In the genomic region with DNA sequence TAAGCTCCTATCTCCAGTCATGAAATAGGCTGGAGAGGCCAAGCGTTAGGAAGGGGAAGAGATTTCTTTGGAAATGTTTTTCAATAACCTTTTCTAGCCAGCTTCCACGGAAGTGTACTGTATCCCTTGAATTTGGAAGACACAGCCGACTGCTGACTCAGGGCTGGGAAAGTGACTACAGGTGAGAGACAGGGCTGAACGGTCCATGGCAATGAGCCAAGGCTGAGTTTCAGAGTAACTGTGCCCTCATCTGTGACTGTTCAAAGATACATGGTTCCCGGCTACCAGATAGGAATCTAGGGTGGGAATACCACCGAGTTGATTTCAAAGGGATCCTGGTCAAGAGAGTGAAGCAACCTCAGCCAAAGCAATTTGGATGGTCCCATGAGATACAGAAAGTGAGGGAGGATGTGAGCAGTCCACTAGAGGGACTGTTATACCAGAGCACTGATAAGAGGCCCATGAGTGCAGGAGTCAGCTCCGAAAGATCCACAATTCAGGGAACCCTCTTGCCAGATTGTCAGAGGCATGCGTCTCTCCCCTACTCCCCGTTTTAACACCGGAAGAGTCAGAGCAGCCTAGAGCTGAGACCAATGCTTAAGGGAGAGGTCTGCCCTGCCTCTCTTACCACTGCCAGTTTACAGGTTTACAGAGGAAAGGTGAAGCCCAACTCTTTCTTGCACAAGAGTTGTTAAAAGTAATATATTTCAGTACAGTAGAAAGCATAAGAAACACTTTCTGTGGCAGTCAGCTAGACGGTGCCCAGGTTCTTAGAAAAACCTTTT, we compare ENCODE assay signal across 18 cellular contexts. TPM values are rescaled to one million over a fixed set of nuclear protein-coding genes. Genes with fewer than 3 reads are reported as not detected.
DNase-seq lines count a peak whose midpoint lies in the region; ATAC-seq and TF ChIP-seq lines count a peak whose summit lies in the region.
"Had no signal": no experiment of that assay in that cellular context is flagged by ENCODE, and none has a peak within 500 bp of the region (broad histone marks: within the 10 kb centered on the region; RNA-seq: fewer than 3 reads in every experiment).

No MANE protein-coding gene starts in this region.

- peak overlapping the region in 1 of 7 donors; percentile 65 for H3K27ac Mint-ChIP-seq in CD4-positive, alpha-beta memory T cell
- H3K27ac Mint-ChIP-seq: naive B cell had no signal

- H3K27me3 Mint-ChIP-seq in CD4-positive, alpha-beta memory T cell, result peaks cover 5 to 6% of the 10 kb centered on the region in 2 donors

- no peaks in the 10 kb centered on the region for H3K4me1 ChIP-seq in CD4-positive, alpha-beta memory T cell (ENCODE audit: insufficient read depth, low read length)
- H3K4me1 ChIP-seq: heart left ventricle, tibial artery had no signal

- DNase-seq in GM10248 (ENCODE audit: extremely low spot score), result no peak
- no peak for DNase-seq in CD4-positive, alpha-beta memory T cell
- no peak for DNase-seq in T1000 (lab: John Stamatoyannopoulos, UW)
- DNase-seq in HEK293T (ENCODE audit: extremely low spot score), result no peak
- DNase-seq: ACHN; activated CD8-positive, alpha-beta memory T cell treated with anti-CD3 and anti-CD28 coated beads for 24 hours; GF-D8; heart left ventricle; naive B cell; NCI-H1930; stimulated activated CD4-positive, alpha-beta T cell treated with anti-CD3 and anti-CD28 coated beads, Interleukin-1b, Interleukin-23, amount 100 ng/mL, for 48 hours; tibial artery had no signal

- H3K4me3 Mint-ChIP-seq in CD4-positive, alpha-beta memory T cell, result no peak overlapping the region

- no peaks in the 10 kb centered on the region for H3K9me3 Mint-ChIP-seq in CD4-positive, alpha-beta memory T cell

- H3K36me3 ChIP-seq in CD4-positive, alpha-beta memory T cell (ENCODE audit: insufficient read depth, low read length), result no peaks in the 10 kb centered on the region
- H3K36me3 ChIP-seq: heart left ventricle, tibial artery had no signal

- intact Hi-C loops in CD4-positive, alpha-beta memory T cell (cut with micrococcal nuclease), result no loop called here

- no peaks in the 10 kb centered on the region for H3K9me3 ChIP-seq in CD4-positive, alpha-beta memory T cell (ENCODE audit: control insufficient read depth in 1 of 2, low read length in 2 of 2)
- H3K9me3 ChIP-seq: heart left ventricle, tibial artery had no signal

- ATAC-seq in GM18907 (IDR thresholded peaks at IDR 0.05; ENCODE audit: unreplicated experiment) (peak; percentile 56), HG02571 (IDR thresholded peaks at IDR 0.05; ENCODE audit: unreplicated experiment) (peak; percentile 66), HG03565 (IDR thresholded peaks at IDR 0.05; ENCODE audit: unreplicated experiment) (peak; percentile 56), GM19324 (IDR thresholded peaks at IDR 0.05; ENCODE audit: low FRiP score, unreplicated experiment) (no peak)
- ATAC-seq: heart left ventricle had no signal

- peak; percentile 5 for TF ChIP-seq CTCF in GM10248 (IDR thresholded peaks at IDR 0.05; ENCODE audit: control extremely low read depth, extremely low read depth, low read depth, missing control alignments)

- no peaks in the 10 kb centered on the region for H3K27me3 ChIP-seq in CD4-positive, alpha-beta memory T cell (ENCODE audit: insufficient read depth, low read length)
- H3K27me3 ChIP-seq: heart left ventricle, tibial artery had no signal

- POLR2A ChIA-PET in GM10248 (lab: Yijun Ruan, JAX), result no interaction called here
- POLR2A ChIA-PET in CD4-positive, alpha-beta memory T cell (lab: Charles Lee; ENCODE audit: partially characterized antibody), result no interaction called here
- POLR2A ChIA-PET in HEK293T (lab: Yijun Ruan, JAX), result no interaction called here

- CTCF ChIA-PET in GM10248 (lab: Yijun Ruan, JAX), result interaction anchor here (1.2 to 1.7 kb wide), 3 partner anchors 8 to 61 kb away, joined by 3 read pairs; no protein-coding TSS in a partner anchor
- CTCF ChIA-PET in CD4-positive, alpha-beta memory T cell (lab: Charles Lee; ENCODE audit: partially characterized antibody), result no interaction called here
- CTCF ChIA-PET in HEK293T (lab: Yijun Ruan, JAX), result no interaction called here

- H3K27ac ChIP-seq in CD4-positive, alpha-beta memory T cell (ENCODE audit: low read depth, low read length), result no peak overlapping the region
- H3K27ac ChIP-seq: heart left ventricle, tibial artery had no signal

- no peak overlapping the region for H3K4me3 ChIP-seq in CD4-positive, alpha-beta memory T cell (ENCODE audit: low read length in 2 of 2)
- H3K4me3 ChIP-seq: heart left ventricle, tibial artery had no signal

- H3K4me1 Mint-ChIP-seq in CD4-positive, alpha-beta memory T cell, result no peaks in the 10 kb centered on the region
- H3K4me1 Mint-ChIP-seq: naive B cell had no signal

- no peaks in the 10 kb centered on the region for H3K36me3 Mint-ChIP-seq in CD4-positive, alpha-beta memory T cell
- H3K36me3 Mint-ChIP-seq: naive B cell had no signal

TF ChIP-seq in HEK293T, 16 proteins besides CTCF, POLR2A, EP300 and RAD21:
- TF ChIP-seq ARNT (IDR thresholded peaks at IDR 0.05) (no peak), ZNF384 (IDR thresholded peaks at IDR 0.05) (no peak), FOXA1 (IDR thresholded peaks at IDR 0.05) (no peak)

RNA-seq across cellular contexts. Expression of a gene that starts 3.2 kb away (rescaled TPM):
- not detected for total RNA-seq in CD4-positive, alpha-beta memory T cell
- polyA plus RNA-seq in CD4-positive, alpha-beta memory T cell, result not detected
- total RNA-seq: astrocyte, heart left ventricle had no signal
- polyA plus RNA-seq: esophagus, heart left ventricle had no signal
